In the genomic region with DNA sequence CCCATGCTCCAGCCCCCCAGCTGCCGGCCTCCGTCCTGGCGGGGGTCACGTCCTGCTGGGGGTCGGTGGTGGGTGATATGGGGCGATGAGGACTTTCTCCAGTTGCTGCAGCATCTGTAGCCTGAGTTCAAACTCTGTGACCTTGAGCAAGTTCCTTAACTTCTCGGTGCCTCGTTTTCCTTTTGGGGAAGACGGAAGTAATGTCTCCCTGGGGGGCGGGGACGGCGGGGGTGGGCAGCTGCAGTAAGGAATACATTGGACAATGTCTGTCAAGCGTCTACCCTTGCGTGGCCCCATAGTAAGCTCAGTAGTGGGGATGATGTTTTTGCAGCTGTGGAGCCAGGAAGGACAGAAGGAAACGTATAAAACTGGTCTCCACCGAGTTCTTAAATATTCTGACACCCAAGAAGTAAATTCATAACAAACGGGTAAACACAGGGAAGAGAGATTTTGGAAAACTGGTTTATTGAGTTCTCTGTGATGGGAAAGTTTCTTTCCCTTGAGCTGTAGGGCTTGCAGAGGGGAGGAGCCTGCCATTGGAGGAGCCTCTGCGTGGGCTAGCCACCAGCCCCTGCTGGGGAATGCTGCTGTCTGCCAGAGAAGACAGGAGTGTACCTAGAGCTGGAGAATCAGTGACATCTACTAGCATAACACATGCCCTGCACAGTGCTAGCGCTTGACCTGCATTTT, we compare ENCODE assay signal across 8 cellular contexts. TPM values are rescaled to one million over a fixed set of nuclear protein-coding genes. Genes with fewer than 3 reads are reported as not detected.
DNase-seq lines count a peak whose midpoint lies in the region; ATAC-seq, FAIRE-seq and TF ChIP-seq lines count a peak whose summit lies in the region.

No MANE protein-coding gene starts in this region.

- no peaks in the 10 kb centered on the region for H3K36me3 ChIP-seq in OCI-LY3 (replicated peaks; ENCODE audit: low read depth, low read length)
- H3K36me3 ChIP-seq in endothelial cell of umbilical vein (ENCODE audit: control insufficient read depth in 2 of 2, extremely low read depth in 1 of 2, insufficient read depth in 2 of 2, low read length in 2 of 2), result no peaks in the 10 kb centered on the region
- no peaks in the 10 kb centered on the region for H3K36me3 ChIP-seq in pancreas

- intact Hi-C loops in endothelial cell of umbilical vein (cut with micrococcal nuclease), result loop anchor here (5.0 kb wide), 2 partner anchors 188 to 333 kb away; a partner anchor contains a TSS
- intact Hi-C loops in pancreas (cut with DNase I), result no loop called here

- DNase-seq in GM03348 (ENCODE audit: low spot score) (peak; percentile 43), endothelial cell of umbilical vein (ENCODE audit: low read depth, low spot score) (peak; percentile 20), pancreas (peak in 3 of 6 donors; percentile 23 to 46 (median 24)), foreskin keratinocyte (no peak), NCI-H2196 treated with DMSO at 0.1 percent for 48 hours (lab: John Stamatoyannopoulos, UW; ENCODE audit: unreplicated experiment) (no peak), AG08396 (ENCODE audit: low spot score) (no peak)

- H3K4me3 ChIP-seq in OCI-LY3 (ENCODE audit: low read length) (peak overlapping the region; percentile 84), endothelial cell of umbilical vein (replicated peaks in 1 of 3; ENCODE audit: insufficient read depth in 1 of 3, low read depth in 1 of 3, low read length in 3 of 3) (peak overlapping the region; percentile 1 to 50 (median 48)), pancreas (peak overlapping the region; percentile 51 to 85 (median 64))

- 4 to 6% methylated on average over 19 of the region's 19 CpGs for WGBS in pancreas, 2 donors

- H3K4me2 ChIP-seq in OCI-LY3 (ENCODE audit: low read length), result peak overlapping the region; percentile 89
- H3K4me2 ChIP-seq in endothelial cell of umbilical vein (ENCODE audit: insufficient read depth, low read length), result peak overlapping the region; percentile 84

- no peak for FAIRE-seq in endothelial cell of umbilical vein (lab: Jason Lieb, UNC)
- no peak for FAIRE-seq in pancreas (lab: Jason Lieb, UNC)

- H3K27ac ChIP-seq in OCI-LY3 (ENCODE audit: low read length) (no peak overlapping the region; the same call in 1 of the 2 replicates), endothelial cell of umbilical vein (ENCODE audit: insufficient read depth, low read depth, low read length) (no peak overlapping the region), pancreas (peak overlapping the region; percentile 85 to 95 (median 92)), foreskin keratinocyte (no peak overlapping the region)

- POLR2A ChIA-PET in endothelial cell of umbilical vein (lab: Charles Lee), result interaction anchor here (0.6 kb wide), 1 partner anchor 481 kb away, joined by 5 read pairs; no protein-coding TSS in a partner anchor

- H3K9me3 ChIP-seq in OCI-LY3 (ENCODE audit: insufficient read depth, low read length), result no peaks in the 10 kb centered on the region
- no peaks in the 10 kb centered on the region for H3K9me3 ChIP-seq in endothelial cell of umbilical vein (replicated peaks; ENCODE audit: control insufficient read depth, insufficient read depth, low read length)
- H3K9me3 ChIP-seq in pancreas, result no peaks in the 10 kb centered on the region

- no TSS peak for BruUV-seq in endothelial cell of umbilical vein (replicated peaks; lab: Mats Ljungman, UMichigan)

- TF ChIP-seq CTCF in OCI-LY3 (IDR thresholded peaks at IDR 0.05; ENCODE audit: low read depth, low read length) (no peak), endothelial cell of umbilical vein (IDR thresholded peaks at IDR 0.05; ENCODE audit: extremely low read depth in 1 of 2, insufficient read depth in 1 of 2, low read depth in 1 of 2, low read length in 2 of 2) (no peak), pancreas (IDR thresholded peaks at IDR 0.05) (no peak), foreskin keratinocyte (conservative IDR thresholded peaks at IDR 0.05) (no peak)

- H3K4me1 ChIP-seq in OCI-LY3 (ENCODE audit: low read length) (peaks cover 23% of the 10 kb centered on the region), endothelial cell of umbilical vein (ENCODE audit: control insufficient read depth, extremely low read depth, insufficient read depth, low read length) (peaks cover 7% of the 10 kb centered on the region), pancreas (peaks cover 26 to 50% (median 27%) of the 10 kb centered on the region in 3 donors), foreskin keratinocyte (no peaks in the 10 kb centered on the region)

- no peak for TF ChIP-seq POLR2A in endothelial cell of umbilical vein (IDR thresholded peaks at IDR 0.05; ENCODE audit: low read depth, low read length)

- CTCF ChIA-PET in endothelial cell of umbilical vein (lab: Charles Lee), result interaction anchor here (0.7 to 1.6 kb wide), 5 partner anchors 12 to 120 kb away, joined by 3 to 5 read pairs (median 4); no protein-coding TSS in a partner anchor

- H3K27me3 ChIP-seq in OCI-LY3 (ENCODE audit: low read depth, low read length), result peaks cover 57% of the 10 kb centered on the region
- H3K27me3 ChIP-seq in endothelial cell of umbilical vein (ENCODE audit: control insufficient read depth in 2 of 2, insufficient read depth in 2 of 2, low read length in 2 of 2), result peaks cover 15 to 19% of the 10 kb centered on the region in 2 experiments
- H3K27me3 ChIP-seq in pancreas, result no peaks in the 10 kb centered on the region
- H3K27me3 ChIP-seq in foreskin keratinocyte, result peaks cover 32% of the 10 kb centered on the region

- ATAC-seq in pancreas (no peak), GM19023 (IDR thresholded peaks at IDR 0.05; ENCODE audit: unreplicated experiment) (no peak), foreskin keratinocyte (no peak)

- H2AFZ ChIP-seq in OCI-LY3 (ENCODE audit: low read depth, low read length) (peak overlapping the region; percentile 61), endothelial cell of umbilical vein (ENCODE audit: low read depth, low read length) (peak overlapping the region; percentile 16)

- H3K79me2 ChIP-seq in OCI-LY3 (ENCODE audit: low read length) (peaks cover 15% of the 10 kb centered on the region), endothelial cell of umbilical vein (ENCODE audit: control insufficient read depth, insufficient read depth, low read length) (no peaks in the 10 kb centered on the region)

- no peaks in the 10 kb centered on the region for H3K9me1 ChIP-seq in endothelial cell of umbilical vein (replicated peaks; ENCODE audit: control insufficient read depth, extremely low read depth, insufficient read depth, low read length)

- H3K9ac ChIP-seq in OCI-LY3 (ENCODE audit: low read length) (peak overlapping the region; percentile 84), endothelial cell of umbilical vein (replicated peaks; ENCODE audit: extremely low read depth, insufficient read depth, low read length) (no peak overlapping the region)

- H4K20me1 ChIP-seq in OCI-LY3 (ENCODE audit: insufficient read depth, low read length), result peaks cover 13% of the 10 kb centered on the region; the same call in 1 of the 2 replicates
- no peaks in the 10 kb centered on the region for H4K20me1 ChIP-seq in endothelial cell of umbilical vein (replicated peaks; ENCODE audit: control insufficient read depth, extremely low read depth, insufficient read depth, low read length)

- dilution Hi-C loops in endothelial cell of umbilical vein (cut with MboI; ENCODE audit: extremely low pct_ligation_motif_present, low sequenced_read_pairs), result no loop called here

TF ChIP-seq in endothelial cell of umbilical vein, 7 proteins besides CTCF, POLR2A, EP300 and RAD21:
- TF ChIP-seq EZH2 (IDR thresholded peaks at IDR 0.05; ENCODE audit: borderline replicate concordance, low read depth, low read length, severe bottlenecking) (no peak), MYC (IDR thresholded peaks at IDR 0.05; ENCODE audit: low read depth, low read length) (no peak), JUN (IDR thresholded peaks at IDR 0.05; ENCODE audit: borderline replicate concordance, insufficient read depth, insufficient read length, low read depth) (no peak), FOS (IDR thresholded peaks at IDR 0.05; ENCODE audit: borderline replicate concordance, insufficient read depth, low read length) (no peak), GATA2 (IDR thresholded peaks at IDR 0.05; ENCODE audit: insufficient read depth, insufficient read length, low read depth, low read length) (no peak), POLR2AphosphoS5 (IDR thresholded peaks at IDR 0.05; ENCODE audit: insufficient read depth, low read depth, low read length) (no peak)
- TF ChIP-seq, protein P1, sequence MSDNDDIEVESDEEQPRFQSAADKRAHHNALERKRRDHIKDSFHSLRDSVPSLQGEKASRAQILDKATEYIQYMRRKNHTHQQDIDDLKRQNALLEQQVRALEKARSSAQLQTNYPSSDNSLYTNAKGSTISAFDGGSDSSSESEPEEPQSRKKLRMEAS (IDR thresholded peaks at IDR 0.05; ENCODE audit: insufficient read depth, insufficient read length), result no peak
TF ChIP-seq in endothelial cell of umbilical vein: peak in this region for 0.

RNA-seq across cellular contexts. Expression of a gene that starts 1.0 kb away (rescaled TPM):
- total RNA-seq in endothelial cell of umbilical vein, result 8.0 and 17.9 TPM in 2 replicates
- polyA plus RNA-seq in endothelial cell of umbilical vein, result 6.0 and 6.2 TPM in 2 replicates
- polyA plus RNA-seq in endothelial cell of umbilical vein (2011; cell fraction: cytosol; rRNA removed), result 3.9 TPM in 2 replicates
- 13.4 and 15.5 TPM in 2 replicates for polyA plus RNA-seq in endothelial cell of umbilical vein (2011; cell fraction: nucleus; rRNA removed)
- polyA plus RNA-seq in endothelial cell of umbilical vein (2012), result 3.7 and 4.0 TPM in 2 replicates
- polyA minus RNA-seq in endothelial cell of umbilical vein, result 9.6 and 10.8 TPM in 2 replicates
- not detected for polyA minus RNA-seq in endothelial cell of umbilical vein (2011; cell fraction: cytosol; rRNA and poly(A)+ RNA removed)
- 3.6 and 4.4 TPM in 2 replicates for polyA minus RNA-seq in endothelial cell of umbilical vein (2011; cell fraction: nucleus; rRNA and poly(A)+ RNA removed)
- 10 to 100 TPM; 30.4 to 47.2 (median 36.0) TPM for total RNA-seq in pancreas
- 10 to 100 TPM; 34.6 to 43.7 TPM for polyA plus RNA-seq in pancreas
- 4.6 and 4.7 TPM in 2 replicates for total RNA-seq in foreskin keratinocyte
- 4.0 and 4.1 TPM in 2 replicates for polyA plus RNA-seq in foreskin keratinocyte

RNA-seq across cellular contexts. Expression of a gene that starts 23.0 kb away (rescaled TPM):
- total RNA-seq in endothelial cell of umbilical vein (not detected in 2 replicates), pancreas (under 1 TPM; 0.13 to 0.31 (median 0.23) TPM), foreskin keratinocyte (not detected in 2 replicates)
- polyA plus RNA-seq in endothelial cell of umbilical vein (not detected in 2 replicates), pancreas (under 1 TPM; 0.08 to 0.77 TPM), foreskin keratinocyte (not detected in 2 replicates)
- not detected in 2 replicates for polyA plus RNA-seq in endothelial cell of umbilical vein (2011; cell fraction: cytosol; rRNA removed)
- polyA plus RNA-seq in endothelial cell of umbilical vein (2011; cell fraction: nucleus; rRNA removed), result not detected in 2 replicates
- not detected in 2 replicates for polyA plus RNA-seq in endothelial cell of umbilical vein (2012)
- not detected in 2 replicates for polyA minus RNA-seq in endothelial cell of umbilical vein
- polyA minus RNA-seq in endothelial cell of umbilical vein (2011; cell fraction: cytosol; rRNA and poly(A)+ RNA removed), result not detected
- polyA minus RNA-seq in endothelial cell of umbilical vein (2011; cell fraction: nucleus; rRNA and poly(A)+ RNA removed), result not detected in 2 replicates

Comparison
In these comparisons a context has a peak if more than half of its experiments do, and no peak if none do; other contexts are left out.
1. DNase-seq: peak in GM03348 (single experiment) and endothelial cell of umbilical vein (single experiment); none in foreskin keratinocyte (0 of 2), NCI-H2196 treated with DMSO at 0.1 percent for 48 hours (single experiment) and AG08396 (single experiment).
2. H3K27ac ChIP-seq: peak in pancreas (4 of 4); none in OCI-LY3 (single experiment), endothelial cell of umbilical vein (single experiment) and foreskin keratinocyte (single experiment).
3. Peak in every context shown above with its lines, with median percentiles within 50 percentile points of each other: H3K4me3 ChIP-seq.